In genomic region chr13:92838786-92839185, GRCh38 we compare ENCODE assay signal across 14 cellular contexts.
DNase-seq lines count a peak whose midpoint lies in the region; ATAC-seq and TF ChIP-seq lines count a peak whose summit lies in the region.
"Had no signal": no experiment of that assay in that cellular context is flagged by ENCODE, and none has a peak within 500 bp of the region (broad histone marks: within the 10 kb centered on the region; RNA-seq: fewer than 3 reads in every experiment).

No MANE protein-coding gene starts in this region.

- no peak for TF ChIP-seq CTCF in fibroblast of mammary gland (conservative IDR thresholded peaks at IDR 0.05; ENCODE audit: control insufficient read depth, insufficient read depth, low read depth, low read length)
- no peak for TF ChIP-seq CTCF in adrenal gland (IDR thresholded peaks at IDR 0.05)
- TF ChIP-seq CTCF in Peyer's patch (IDR thresholded peaks at IDR 0.05) = no peak

- DNase-seq in A172 (ENCODE audit: low spot score) (peak; percentile 83), NCI-H460 (ENCODE audit: extremely low read depth, low read depth) (peak; percentile 29), fibroblast of mammary gland (ENCODE audit: low read depth) (peak; percentile 96), adrenal gland (no peak), Peyer's patch (no peak)
- DNase-seq in activated CD4-positive, alpha-beta T cell treated with anti-CD3 and anti-CD28 coated beads for 1 hour = no peak
- DNase-seq in activated CD4-positive, alpha-beta T cell treated with anti-CD3 and anti-CD28 coated beads, Interleukin-2, amount 10 ng/mL, durations not matched to agents 24 days and 14 days = no peak
- DNase-seq: activated CD8-positive, alpha-beta T cell treated with anti-CD3 and anti-CD28 coated beads for 36 hours; erythroblast; GOT3 had no signal

- H3K27ac Mint-ChIP-seq in activated CD4-positive, alpha-beta T cell treated with anti-CD3 and anti-CD28 coated beads, Interleukin-2, amount 10 ng/mL, durations not matched to agents 24 days and 14 days = no peak overlapping the region
- H3K27ac Mint-ChIP-seq: activated CD8-positive, alpha-beta T cell treated with anti-CD3 and anti-CD28 coated beads for 36 hours had no signal

- ATAC-seq in GM21390 (IDR thresholded peaks at IDR 0.05; ENCODE audit: unreplicated experiment) = peak; percentile 58
- ATAC-seq: A549; activated CD8-positive, alpha-beta T cell treated with anti-CD3 and anti-CD28 coated beads for 36 hours had no signal

- H3K9me3 ChIP-seq in adrenal gland (replicated peaks in 1 of 3) (no peaks in the 10 kb centered on the region), Peyer's patch (no peaks in the 10 kb centered on the region)
- H3K9me3 ChIP-seq: A549 had no signal

- H3K27ac ChIP-seq in adrenal gland (no peak overlapping the region), Peyer's patch (no peak overlapping the region)
- H3K27ac ChIP-seq: A549, SK-N-MC, skin epidermis had no signal

- H3K27me3 Mint-ChIP-seq in activated CD4-positive, alpha-beta T cell treated with anti-CD3 and anti-CD28 coated beads, Interleukin-2, amount 10 ng/mL, durations not matched to agents 24 days and 14 days = no peaks in the 10 kb centered on the region
- H3K27me3 Mint-ChIP-seq: activated CD8-positive, alpha-beta T cell treated with anti-CD3 and anti-CD28 coated beads for 36 hours had no signal

- H3K36me3 ChIP-seq in adrenal gland (replicated peaks in 1 of 2) (no peaks in the 10 kb centered on the region), Peyer's patch (no peaks in the 10 kb centered on the region)

- H3K27me3 ChIP-seq in adrenal gland (no peaks in the 10 kb centered on the region), Peyer's patch (no peaks in the 10 kb centered on the region)

- H3K36me3 Mint-ChIP-seq in activated CD4-positive, alpha-beta T cell treated with anti-CD3 and anti-CD28 coated beads, Interleukin-2, amount 10 ng/mL, durations not matched to agents 24 days and 14 days (ENCODE audit: low read depth) = no peaks in the 10 kb centered on the region

- no peak for TF ChIP-seq POLR2A in adrenal gland (IDR thresholded peaks at IDR 0.05)
- TF ChIP-seq POLR2A in Peyer's patch (IDR thresholded peaks at IDR 0.05) = no peak

- no peaks in the 10 kb centered on the region for H3K4me1 Mint-ChIP-seq in activated CD4-positive, alpha-beta T cell treated with anti-CD3 and anti-CD28 coated beads, Interleukin-2, amount 10 ng/mL, durations not matched to agents 24 days and 14 days

- H3K4me1 ChIP-seq in adrenal gland (replicated peaks in 1 of 2) = no peaks in the 10 kb centered on the region
- peaks cover 0 to 4% (median 0%) of the 10 kb centered on the region in 4 donors for H3K4me1 ChIP-seq in Peyer's patch
- H3K4me1 ChIP-seq: A549 had no signal

- intact Hi-C loops in adrenal gland (cut with DNase I) = no loop called here
- intact Hi-C loops in activated CD4-positive, alpha-beta T cell treated with anti-CD3 and anti-CD28 coated beads, Interleukin-2, amount 10 ng/mL, durations not matched to agents 24 days and 14 days (cut with micrococcal nuclease) = no loop called here

- H3K4me3 ChIP-seq in fibroblast of mammary gland (ENCODE audit: control insufficient read depth, low read depth, low read length) = no peak overlapping the region
- H3K4me3 ChIP-seq in adrenal gland = no peak overlapping the region
- no peak overlapping the region for H3K4me3 ChIP-seq in Peyer's patch
- H3K4me3 ChIP-seq: A549, SK-N-MC, skin epidermis had no signal

- no peak overlapping the region for H3K4me3 Mint-ChIP-seq in activated CD4-positive, alpha-beta T cell treated with anti-CD3 and anti-CD28 coated beads, Interleukin-2, amount 10 ng/mL, durations not matched to agents 24 days and 14 days
- H3K4me3 Mint-ChIP-seq: activated CD8-positive, alpha-beta T cell treated with anti-CD3 and anti-CD28 coated beads for 36 hours had no signal

- H3K9me3 Mint-ChIP-seq in activated CD4-positive, alpha-beta T cell treated with anti-CD3 and anti-CD28 coated beads, Interleukin-2, amount 10 ng/mL, durations not matched to agents 24 days and 14 days = no peaks in the 10 kb centered on the region

- 80 to 88% (median 82%) methylated on average over 3 of the region's 3 CpGs for WGBS in adrenal gland, 4 donors

Comparison
In these comparisons a context has a peak if more than half of its experiments do, and no peak if none do; other contexts are left out.
1. DNase-seq: peak in A172 (single experiment), NCI-H460 (single experiment) and fibroblast of mammary gland (single experiment); none in activated CD4-positive, alpha-beta T cell treated with anti-CD3 and anti-CD28 coated beads for 1 hour (single experiment), adrenal gland (0 of 7), Peyer's patch (0 of 3) and activated CD4-positive, alpha-beta T cell treated with anti-CD3 and anti-CD28 coated beads, Interleukin-2, amount 10 ng/mL, durations not matched to agents 24 days and 14 days (single experiment).